Comparison of ENCODE assay signal across 11 cellular contexts in genomic region chr3:9951126-9951525, GRCh38. TPM values are rescaled to one million over a fixed set of nuclear protein-coding genes. Genes with fewer than 3 reads are reported as not detected.
DNase-seq lines count a peak whose midpoint lies in the region; ATAC-seq and TF ChIP-seq lines count a peak whose summit lies in the region.
"Had no signal": no experiment of that assay in that cellular context is flagged by ENCODE, and none has a peak within 500 bp of the region (broad histone marks: within the 10 kb centered on the region; RNA-seq: fewer than 3 reads in every experiment).

No MANE protein-coding gene starts in this region.

- peaks cover 17% of the 10 kb centered on the region for H3K27me3 ChIP-seq in neural progenitor cell
- H3K27me3 ChIP-seq in foreskin keratinocyte: no peaks in the 10 kb centered on the region
- H3K27me3 ChIP-seq: cardiac muscle cell had no signal

- H3K4me2 ChIP-seq in neural progenitor cell: peak overlapping the region; percentile 91

- no peak for TF ChIP-seq CTCF in neural progenitor cell (IDR thresholded peaks at IDR 0.05)
- TF ChIP-seq CTCF in foreskin keratinocyte (conservative IDR thresholded peaks at IDR 0.05): no peak

- H3K9ac ChIP-seq in neural progenitor cell: no peak overlapping the region

- ATAC-seq in GM18907 (IDR thresholded peaks at IDR 0.05; ENCODE audit: unreplicated experiment) (peak; percentile 38), HG02642 (IDR thresholded peaks at IDR 0.05; ENCODE audit: poor library complexity, unreplicated experiment) (peak; percentile 45), GM21737 (IDR thresholded peaks at IDR 0.05; ENCODE audit: unreplicated experiment) (no peak), foreskin keratinocyte (no peak)
- ATAC-seq in activated T-cell treated with anti-CD3 and anti-CD28 coated beads, Interleukin-2, amount 50 U/mL, for 72 hours (replicated peaks in 1 of 2): peak; percentile 10 to 23

- no peaks in the 10 kb centered on the region for H3K9me3 Mint-ChIP-seq in activated T-cell treated with anti-CD3 and anti-CD28 coated beads, Interleukin-2, amount 50 U/mL, for 72 hours
- no peaks in the 10 kb centered on the region for H3K9me3 Mint-ChIP-seq in neural progenitor cell

- H3K4me1 Mint-ChIP-seq in activated T-cell treated with anti-CD3 and anti-CD28 coated beads, Interleukin-2, amount 50 U/mL, for 72 hours (ENCODE audit: low read depth): peaks cover 19% of the 10 kb centered on the region
- H3K4me1 Mint-ChIP-seq in neural progenitor cell: peaks cover 15% of the 10 kb centered on the region

- no peaks in the 10 kb centered on the region for H3K9me3 ChIP-seq in neural progenitor cell (ENCODE audit: low read depth)

- H3K4me3 Mint-ChIP-seq in activated T-cell treated with anti-CD3 and anti-CD28 coated beads, Interleukin-2, amount 50 U/mL, for 72 hours: peak overlapping the region; percentile 92 to 94
- peak overlapping the region; percentile 88 for H3K4me3 Mint-ChIP-seq in neural progenitor cell

- peaks cover 5% of the 10 kb centered on the region for H3K79me2 ChIP-seq in neural progenitor cell (ENCODE audit: low read depth)

- peak overlapping the region; percentile 98 for H3K4me3 ChIP-seq in neural progenitor cell
- H3K4me3 ChIP-seq: SK-N-MC had no signal

- H3K27ac ChIP-seq in neural progenitor cell: no peak overlapping the region
- H3K27ac ChIP-seq in foreskin keratinocyte: no peak overlapping the region
- H3K27ac ChIP-seq: cardiac muscle cell, SK-N-MC had no signal

- H3K36me3 ChIP-seq in neural progenitor cell: no peaks in the 10 kb centered on the region
- H3K36me3 ChIP-seq: cardiac muscle cell had no signal

- no peak overlapping the region for H2AFZ ChIP-seq in neural progenitor cell (replicated peaks)

- peaks cover 30% of the 10 kb centered on the region for H3F3A ChIP-seq in neural progenitor cell (ENCODE audit: low read depth)

- peaks cover 0 to 4% of the 10 kb centered on the region in 2 donors for H3K36me3 Mint-ChIP-seq in activated T-cell treated with anti-CD3 and anti-CD28 coated beads, Interleukin-2, amount 50 U/mL, for 72 hours (ENCODE audit: insufficient read depth in 2 of 2)
- no peaks in the 10 kb centered on the region for H3K36me3 Mint-ChIP-seq in neural progenitor cell

- H4K20me1 ChIP-seq in neural progenitor cell (ENCODE audit: low read depth): peaks cover 21% of the 10 kb centered on the region

- H3K4me1 ChIP-seq in neural progenitor cell (peaks cover 10% of the 10 kb centered on the region), foreskin keratinocyte (no peaks in the 10 kb centered on the region)

- peak; percentile 33 to 40 for DNase-seq in activated T-cell treated with anti-CD3 and anti-CD28 coated beads, Interleukin-2, amount 50 U/mL, for 72 hours
- DNase-seq in neural progenitor cell (ENCODE audit: low spot score) (no peak), NCI-H524 treated with DMSO at 0.1 percent for 48 hours (lab: John Stamatoyannopoulos, UW) (no peak), foreskin keratinocyte (no peak)
- no peak for DNase-seq in stimulated activated naive CD4-positive, alpha-beta T cell (lab: John Stamatoyannopoulos, UW)
- DNase-seq: kidney had no signal

- no peaks in the 10 kb centered on the region for H3K27me3 Mint-ChIP-seq in activated T-cell treated with anti-CD3 and anti-CD28 coated beads, Interleukin-2, amount 50 U/mL, for 72 hours (ENCODE audit: low read depth)
- peaks cover 6% of the 10 kb centered on the region for H3K27me3 Mint-ChIP-seq in neural progenitor cell (ENCODE audit: insufficient read depth, low read depth)

- H3K27ac Mint-ChIP-seq in activated T-cell treated with anti-CD3 and anti-CD28 coated beads, Interleukin-2, amount 50 U/mL, for 72 hours: peak overlapping the region; percentile 74
- H3K27ac Mint-ChIP-seq in neural progenitor cell: no peak overlapping the region

RNA-seq across cellular contexts. Expression of gene PRRT3, which starts 1.1 kb away (rescaled TPM):
- total RNA-seq in activated T-cell treated with anti-CD3 and anti-CD28 coated beads, Interleukin-2, amount 50 U/mL, for 72 hours: 10 to 100 TPM in 1 of 2 donors, 1 to 10 TPM in 1; 7.9 to 14.5 TPM
- total RNA-seq in neural progenitor cell (ENCODE audit: low replicate concordance) (2.6 and 11.6 TPM in 2 replicates), foreskin keratinocyte (1.5 and 1.9 TPM in 2 replicates)
- polyA plus RNA-seq in foreskin keratinocyte: 1.3 and 1.4 TPM in 2 replicates

RNA-seq across cellular contexts. Expression of gene CRELD1, which starts 17.5 kb away (rescaled TPM):
- total RNA-seq in activated T-cell treated with anti-CD3 and anti-CD28 coated beads, Interleukin-2, amount 50 U/mL, for 72 hours: 10 to 100 TPM; 18.8 to 25.3 TPM
- total RNA-seq in neural progenitor cell (ENCODE audit: low replicate concordance) (14.1 and 28.7 TPM in 2 replicates), foreskin keratinocyte (7.9 and 11.3 TPM in 2 replicates)
- polyA plus RNA-seq in foreskin keratinocyte: 8.5 and 12.5 TPM in 2 replicates

RNA-seq across cellular contexts. Expression of gene IL17RC, which starts 34.2 kb away (rescaled TPM):
- total RNA-seq in activated T-cell treated with anti-CD3 and anti-CD28 coated beads, Interleukin-2, amount 50 U/mL, for 72 hours: under 1 TPM; 0.41 to 0.93 TPM
- total RNA-seq in neural progenitor cell (ENCODE audit: low replicate concordance) (3.1 and 6.5 TPM in 2 replicates), foreskin keratinocyte (22.4 and 25.9 TPM in 2 replicates)
- polyA plus RNA-seq in foreskin keratinocyte: 19.5 and 21.8 TPM in 2 replicates

RNA-seq across cellular contexts. Expression of gene EMC3, which starts 35.5 kb away (rescaled TPM):
- 10 to 100 TPM; 45.3 to 48.7 TPM for total RNA-seq in activated T-cell treated with anti-CD3 and anti-CD28 coated beads, Interleukin-2, amount 50 U/mL, for 72 hours
- total RNA-seq in neural progenitor cell (ENCODE audit: low replicate concordance) (37.1 and 50.2 TPM in 2 replicates), foreskin keratinocyte (43.4 and 56.1 TPM in 2 replicates)
- polyA plus RNA-seq in foreskin keratinocyte: 62.2 and 64.3 TPM in 2 replicates

RNA-seq across cellular contexts. Expression of gene IL17RE, which starts 48.5 kb away (rescaled TPM):
- total RNA-seq in activated T-cell treated with anti-CD3 and anti-CD28 coated beads, Interleukin-2, amount 50 U/mL, for 72 hours: 1 to 10 TPM in 1 of 2 donors, under 1 TPM in 1; 0.94 to 5.5 TPM
- total RNA-seq in neural progenitor cell (ENCODE audit: low replicate concordance): 0.56 TPM in 1 of 2 replicates, not detected in the other
- total RNA-seq in foreskin keratinocyte: 11.4 and 12.8 TPM in 2 replicates
- polyA plus RNA-seq in foreskin keratinocyte: 8.1 and 9.9 TPM in 2 replicates

Comparison
In these comparisons a context has a peak if more than half of its experiments do, and no peak if none do; other contexts are left out.
1. ATAC-seq: peak in GM18907 (single experiment), HG02642 (single experiment) and activated T-cell treated with anti-CD3 and anti-CD28 coated beads, Interleukin-2, amount 50 U/mL, for 72 hours (2 of 2); none in GM21737 (single experiment) and foreskin keratinocyte (single experiment).
2. DNase-seq: peak in activated T-cell treated with anti-CD3 and anti-CD28 coated beads, Interleukin-2, amount 50 U/mL, for 72 hours (2 of 2); none in neural progenitor cell (single experiment), NCI-H524 treated with DMSO at 0.1 percent for 48 hours (single experiment), foreskin keratinocyte (0 of 2) and stimulated activated naive CD4-positive, alpha-beta T cell (0 of 6).